In genomic region chr22:24112188-24112587, GRCh38 we compare ENCODE assay signal across 25 cellular contexts.
DNase-seq lines count a peak whose midpoint lies in the region; ATAC-seq and TF ChIP-seq lines count a peak whose summit lies in the region.
"Had no signal": no experiment of that assay in that cellular context is flagged by ENCODE, and none has a peak within 500 bp of the region (broad histone marks: within the 10 kb centered on the region; RNA-seq: fewer than 3 reads in every experiment).

No MANE protein-coding gene starts in this region.

- H3K79me2 ChIP-seq in mammary epithelial cell (ENCODE audit: insufficient read depth, low read length) (no peaks in the 10 kb centered on the region), smooth muscle cell (ENCODE audit: low read depth) (no peaks in the 10 kb centered on the region)

- dilution Hi-C loops in mammary epithelial cell (cut with HindIII; ENCODE audit: low sequenced_read_pairs) = no loop called here

- intact Hi-C loops in mammary epithelial cell (cut with micrococcal nuclease) (loop anchor here (5.0 kb wide), 1 partner anchor 35 kb away; no protein-coding TSS in a partner anchor), breast epithelium (cut with DNase I; ENCODE audit: low total_unique reads) (loop anchor here (1.0 kb wide), 1 partner anchor 19 kb away; no protein-coding TSS in a partner anchor)

- H3K4me2 ChIP-seq in mammary epithelial cell (ENCODE audit: insufficient read depth, low read depth, low read length) (no peak overlapping the region), smooth muscle cell (no peak overlapping the region)

- TF ChIP-seq CTCF in mammary epithelial cell (conservative IDR thresholded peaks at IDR 0.05 in 1 of 2, IDR thresholded peaks at IDR 0.05 in 1 of 2; ENCODE audit: extremely low read depth in 1 of 2, insufficient read depth in 1 of 2, low read depth in 1 of 2, low read length in 2 of 2) (no peak), breast epithelium (IDR thresholded peaks at IDR 0.05) (no peak), fibroblast of pulmonary artery (IDR thresholded peaks at IDR 0.05; ENCODE audit: low read length, missing control alignments) (no peak), smooth muscle cell (IDR thresholded peaks at IDR 0.05; ENCODE audit: borderline replicate concordance, insufficient read depth, poor library complexity, severe bottlenecking) (no peak)

- peaks cover 5% of the 10 kb centered on the region for H3K36me3 ChIP-seq in mammary epithelial cell (ENCODE audit: insufficient read depth, low read length)
- H3K36me3 ChIP-seq in breast epithelium = no peaks in the 10 kb centered on the region
- peaks cover 13% of the 10 kb centered on the region for H3K36me3 ChIP-seq in smooth muscle cell (ENCODE audit: low read depth)

- TF ChIP-seq POLR2A in breast epithelium (IDR thresholded peaks at IDR 0.05) = no peak

- H3K4me3 ChIP-seq in mammary epithelial cell (replicated peaks in 1 of 3; ENCODE audit: insufficient read depth in 1 of 3, low read depth in 2 of 3, low read length in 3 of 3) = no peak overlapping the region
- no peak overlapping the region for H3K4me3 ChIP-seq in breast epithelium
- H3K4me3 ChIP-seq in fibroblast of pulmonary artery (replicated peaks; ENCODE audit: low read depth, low read length) = no peak overlapping the region
- H3K4me3 ChIP-seq in smooth muscle cell = no peak overlapping the region
- H3K4me3 ChIP-seq: tibial nerve had no signal

- in situ Hi-C loops in mammary epithelial cell (cut with MboI; ENCODE audit: low sequenced_read_pairs in 2 of 2) = no loop called here

- H3K4me1 ChIP-seq in mammary epithelial cell (ENCODE audit: insufficient read depth, low read length) = peaks cover 6% of the 10 kb centered on the region
- H3K4me1 ChIP-seq in breast epithelium = peaks cover 0 to 3% of the 10 kb centered on the region in 2 donors
- no peaks in the 10 kb centered on the region for H3K4me1 ChIP-seq in smooth muscle cell (ENCODE audit: low read depth)

- H4K20me1 ChIP-seq in mammary epithelial cell (ENCODE audit: insufficient read depth, low read length) (no peaks in the 10 kb centered on the region), smooth muscle cell (ENCODE audit: low read depth) (no peaks in the 10 kb centered on the region)

- H3F3A ChIP-seq in smooth muscle cell (ENCODE audit: low read depth) = no peaks in the 10 kb centered on the region

- no peaks in the 10 kb centered on the region for H3K9me3 ChIP-seq in mammary epithelial cell (replicated peaks; ENCODE audit: insufficient read depth, low read length)
- H3K9me3 ChIP-seq in breast epithelium = no peaks in the 10 kb centered on the region
- H3K9me3 ChIP-seq in smooth muscle cell (replicated peaks; ENCODE audit: low read depth) = no peaks in the 10 kb centered on the region
- H3K9me3 ChIP-seq: tibial nerve had no signal

- H2AFZ ChIP-seq in mammary epithelial cell (ENCODE audit: low read depth, low read length) (no peak overlapping the region), smooth muscle cell (ENCODE audit: low read depth) (no peak overlapping the region)

- H3K27ac ChIP-seq in mammary epithelial cell (ENCODE audit: insufficient read depth, low read depth, low read length) (no peak overlapping the region), breast epithelium (no peak overlapping the region), smooth muscle cell (ENCODE audit: low read depth) (peak overlapping the region; percentile 68)
- H3K27ac ChIP-seq: tibial nerve had no signal

- no TSS peak for BruUV-seq in mammary epithelial cell (replicated peaks; lab: Mats Ljungman, UMichigan)

- 100% methylated on average over 1 of the region's 1 CpG for WGBS in mammary epithelial cell (ENCODE audit: low coverage, missing lambda C conversion rate)
- 98% methylated on average over 1 of the region's 1 CpG for WGBS in smooth muscle cell (ENCODE audit: low lambda C conversion rate)

- H3K27me3 ChIP-seq in mammary epithelial cell (ENCODE audit: insufficient read depth, low read length) (no peaks in the 10 kb centered on the region), breast epithelium (no peaks in the 10 kb centered on the region), smooth muscle cell (ENCODE audit: low read depth) (no peaks in the 10 kb centered on the region)
- H3K27me3 ChIP-seq: tibial nerve had no signal

- DNase-seq in mammary epithelial cell (peak; percentile 72), breast epithelium (ENCODE audit: low spot score in 2 of 2) (no peak), amniotic epithelial cell (ENCODE audit: low read depth) (peak; percentile 46), fibroblast of pulmonary artery (ENCODE audit: low read depth) (peak; percentile 13), smooth muscle cell (lab: John Stamatoyannopoulos, UW; ENCODE audit: unreplicated experiment) (no peak), globus pallidus (ENCODE audit: low spot score) (no peak)
- DNase-seq: activated CD4-positive, alpha-beta T cell treated with anti-CD3 and anti-CD28 coated beads for 4 hours; activated T-cell treated with anti-CD3 and anti-CD28 coated beads, Interleukin-2, amount 50 U/mL, for 1 hour; AML-193; amniotic stem cell; caudate nucleus; CD4-positive, alpha-beta memory T cell; endodermal cell; islet precursor cell; NCI-H1105 treated with DMSO at 0.1 percent for 48 hours; NCI-H1930; NCI-H524 treated with DMSO at 0.1 percent for 48 hours; nephron progenitor cell; NK-92 treated with Interleukin-12 subunit alpha and Interleukin-12 subunit beta, amount 100 ng/mL, for 24 hours; retina; SHP77 treated with DMSO at 0.1 percent for 48 hours; stimulated activated CD4-positive, alpha-beta T cell treated with anti-CD3 and anti-CD28 coated beads, Interleukin-2, amount 100 ng/mL, for 24 hours had no signal

- ATAC-seq in HG03521 (IDR thresholded peaks at IDR 0.05; ENCODE audit: unreplicated experiment) = no peak
- no peak for ATAC-seq in HG02870 (IDR thresholded peaks at IDR 0.05; ENCODE audit: unreplicated experiment)

- CTCF ChIA-PET in mammary epithelial cell (lab: Charles Lee; ENCODE audit: low non-redundant PET) = interaction anchor here (0.6 kb wide), 1 partner anchor 10 kb away, joined by 3 read pairs; no protein-coding TSS in a partner anchor

- H3K9ac ChIP-seq in mammary epithelial cell (ENCODE audit: insufficient read depth, low read length) = no peak overlapping the region
- no peak overlapping the region for H3K9ac ChIP-seq in smooth muscle cell (ENCODE audit: low read depth)

Comparison
In these comparisons a context has a peak if more than half of its experiments do, and no peak if none do; other contexts are left out.
1. DNase-seq: peak in mammary epithelial cell (single experiment), amniotic epithelial cell (single experiment) and fibroblast of pulmonary artery (single experiment); none in breast epithelium (0 of 2), smooth muscle cell (single experiment) and globus pallidus (single experiment).